1 cellular context compared by ENCODE assay signal in genomic region chr19:16605115-16605514, GRCh38.
TF ChIP-seq lines count a peak whose summit lies in the region.

No MANE protein-coding gene starts in this region.

TF ChIP-seq in GM12878, 131 proteins besides CTCF, POLR2A, EP300 and RAD21:
- TF ChIP-seq YBX1 (IDR thresholded peaks at IDR 0.05) (no peak), HDAC2 (IDR thresholded peaks at IDR 0.05) (no peak), SPI1 (IDR thresholded peaks at IDR 0.05; ENCODE audit: borderline replicate concordance, insufficient read depth, low read depth, low read length) (peak; percentile 18; the same call in 1 of the 2 replicates), BCL11A (IDR thresholded peaks at IDR 0.05; ENCODE audit: low read depth, low read length) (no peak), NR2F1 (conservative IDR thresholded peaks at IDR 0.05) (peak; percentile 47), HDGF (IDR thresholded peaks at IDR 0.05) (0 out of 2 replicates have a peak, but pooled peaks have one; percentile 55), LARP7 (IDR thresholded peaks at IDR 0.05) (no peak), ZNF217 (IDR thresholded peaks at IDR 0.05) (peak; percentile 64; the same call in 1 of the 2 replicates), HSF1 (IDR thresholded peaks at IDR 0.05; ENCODE audit: low read depth, low read length) (no peak), SMARCA5 (IDR thresholded peaks at IDR 0.05) (no peak), KAT2A (conservative IDR thresholded peaks at IDR 0.05; ENCODE audit: control insufficient read depth, low read depth, low read length) (no peak), MEF2B (IDR thresholded peaks at IDR 0.05; ENCODE audit: partially characterized antibody, poor library complexity, severe bottlenecking) (peak; percentile 39), POU2F2 (IDR thresholded peaks at IDR 0.05; ENCODE audit: borderline replicate concordance, low read depth, low read length) (peak; percentile 23; the same call in 1 of the 3 replicates), POLR2AphosphoS2 (IDR thresholded peaks at IDR 0.05; ENCODE audit: low read depth, low read length) (no peak), RUNX3 (IDR thresholded peaks at IDR 0.05; ENCODE audit: low read length) (peak; percentile 20; the same call in 1 of the 2 replicates), ELK1 (IDR thresholded peaks at IDR 0.05; ENCODE audit: low read depth, low read length) (no peak), JUNB (IDR thresholded peaks at IDR 0.05) (no peak)
